Comparison of ENCODE assay signal across 8 cellular contexts in genomic region chr12:13135336-13136178, GRCh38.
DNase-seq lines count a peak whose midpoint lies in the region; ATAC-seq, FAIRE-seq and TF ChIP-seq lines count a peak whose summit lies in the region.

No MANE protein-coding gene starts in this region.

- FAIRE-seq in H54 (lab: Jason Lieb, UNC), result peak; percentile 84

- ATAC-seq in GM21390 (IDR thresholded peaks at IDR 0.05; ENCODE audit: unreplicated experiment) (no peak), HG03460 (IDR thresholded peaks at IDR 0.05; ENCODE audit: unreplicated experiment) (no peak)

- peak; percentile 18 for TF ChIP-seq CTCF in astrocyte of the cerebellum (IDR thresholded peaks at IDR 0.05; ENCODE audit: low read depth, low read length, missing control alignments)

- DNase-seq in H54 (ENCODE audit: insufficient read length, low spot score) (peak; percentile 84), astrocyte of the cerebellum (ENCODE audit: low read depth) (peak; percentile 20), iPS-NIHi11 (ENCODE audit: low spot score) (peak; percentile 78), stromal cell of bone marrow (ENCODE audit: low read depth) (peak; percentile 80), NCI-H146 (lab: John Stamatoyannopoulos, UW) (no peak), NOMO-1 (lab: John Stamatoyannopoulos, UW; ENCODE audit: unreplicated experiment in 2 of 2) (no peak)

- H3K4me3 ChIP-seq in astrocyte of the cerebellum (ENCODE audit: low read depth, low read length), result no peak overlapping the region

- no peak for TF ChIP-seq POLR2A in H54 (IDR thresholded peaks at IDR 0.05; ENCODE audit: low read depth, low read length)

- in situ Hi-C loops in astrocyte of the cerebellum (cut with HindIII; ENCODE audit: low sequenced_read_pairs), result no loop called here

Comparison
In these comparisons a context has a peak if more than half of its experiments do, and no peak if none do; other contexts are left out.
1. DNase-seq: peak in H54 (single experiment), astrocyte of the cerebellum (single experiment), iPS-NIHi11 (single experiment) and stromal cell of bone marrow (single experiment); none in NCI-H146 (single experiment) and NOMO-1 (0 of 2).